ENCODE assay signal across 1 cellular context in the genomic region with DNA sequence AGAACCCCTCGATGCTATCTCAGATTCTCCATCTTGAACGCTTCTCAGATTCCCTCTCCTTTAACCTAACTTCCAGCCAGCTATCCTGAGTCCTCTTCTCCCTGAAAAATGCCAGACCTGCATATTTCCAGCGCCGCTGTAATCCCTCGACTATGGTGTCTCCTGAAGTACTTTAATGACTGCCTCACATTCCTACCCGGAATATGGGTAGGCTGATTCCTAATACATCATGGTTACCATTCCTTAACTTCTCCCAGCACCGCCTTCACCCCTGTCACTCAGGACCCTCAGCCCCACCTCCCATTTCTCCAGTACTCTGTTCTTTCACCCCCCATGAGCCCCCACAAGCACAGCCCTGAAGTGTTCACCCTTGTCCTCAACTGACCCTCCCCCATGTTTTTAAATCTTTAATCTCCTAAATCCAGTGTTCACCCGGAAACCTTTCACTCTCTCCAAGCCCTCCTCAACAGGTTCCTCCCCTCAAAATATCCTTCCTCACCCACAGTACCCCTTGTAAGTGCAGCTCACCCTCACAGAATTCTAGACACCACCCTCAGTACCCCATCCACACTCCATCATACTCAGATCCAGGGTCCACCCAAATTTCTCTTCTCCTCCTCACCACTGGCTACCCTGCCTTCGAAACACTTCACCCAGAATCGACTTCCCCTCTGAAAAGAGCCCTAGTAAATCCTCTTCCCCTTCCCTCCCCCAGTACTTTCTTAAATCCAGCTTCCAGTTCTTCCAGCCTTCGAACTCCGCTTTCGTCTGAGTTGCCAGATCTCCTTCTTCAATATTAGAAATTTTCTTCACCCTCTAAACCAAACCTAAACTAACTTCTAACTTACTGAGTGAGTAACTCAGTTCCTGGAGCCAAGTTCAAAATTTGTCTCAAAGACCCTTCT.
TF ChIP-seq lines count a peak whose summit lies in the region.

No MANE protein-coding gene starts in this region.

TF ChIP-seq in SK-N-SH, 30 proteins besides CTCF, POLR2A, EP300 and RAD21 (continued from another document):
- TF ChIP-seq JUND (IDR thresholded peaks at IDR 0.05) (no peak), NRF1 (IDR thresholded peaks at IDR 0.05; ENCODE audit: low read depth, low read length) (no peak), TCF12 (IDR thresholded peaks at IDR 0.05) (no peak), ELF1 (IDR thresholded peaks at IDR 0.05) (no peak), MEF2A (IDR thresholded peaks at IDR 0.05; ENCODE audit: borderline replicate concordance, low read depth) (no peak), TEAD4 (IDR thresholded peaks at IDR 0.05; ENCODE audit: borderline replicate concordance, insufficient read depth) (no peak)
- TF ChIP-seq, protein P1, sequence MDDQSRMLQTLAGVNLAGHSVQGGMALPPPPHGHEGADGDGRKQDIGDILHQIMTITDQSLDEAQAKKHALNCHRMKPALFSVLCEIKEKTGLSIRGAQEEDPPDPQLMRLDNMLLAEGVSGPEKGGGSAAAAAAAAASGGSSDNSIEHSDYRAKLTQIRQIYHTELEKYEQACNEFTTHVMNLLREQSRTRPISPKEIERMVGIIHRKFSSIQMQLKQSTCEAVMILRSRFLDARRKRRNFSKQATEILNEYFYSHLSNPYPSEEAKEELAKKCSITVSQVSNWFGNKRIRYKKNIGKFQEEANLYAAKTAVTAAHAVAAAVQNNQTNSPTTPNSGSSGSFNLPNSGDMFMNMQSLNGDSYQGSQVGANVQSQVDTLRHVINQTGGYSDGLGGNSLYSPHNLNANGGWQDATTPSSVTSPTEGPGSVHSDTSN (IDR thresholded peaks at IDR 0.05), result peak; percentile 71
